In genomic region chr16:89295915-89296314, GRCh38 we compare ENCODE assay signal across 15 cellular contexts.
DNase-seq lines count a peak whose midpoint lies in the region; ATAC-seq and TF ChIP-seq lines count a peak whose summit lies in the region.
"Had no signal": no experiment of that assay in that cellular context is flagged by ENCODE, and none has a peak within 500 bp of the region (broad histone marks: within the 10 kb centered on the region; RNA-seq: fewer than 3 reads in every experiment).

No MANE protein-coding gene starts in this region.

- no peaks in the 10 kb centered on the region for H3K27me3 Mint-ChIP-seq in activated CD4-positive, alpha-beta T cell treated with anti-CD3 and anti-CD28 coated beads, Interleukin-2, amount 10 ng/mL, durations not matched to agents 24 days and 14 days
- H3K27me3 Mint-ChIP-seq in HFFc6 (ENCODE audit: insufficient read depth) (peaks cover 11% of the 10 kb centered on the region), neural crest cell (ENCODE audit: low read depth) (no peaks in the 10 kb centered on the region)

- ATAC-seq in HG03460 (IDR thresholded peaks at IDR 0.05; ENCODE audit: unreplicated experiment) = no peak
- ATAC-seq: A549 had no signal

- DNase-seq in activated CD4-positive, alpha-beta T cell treated with anti-CD3 and anti-CD28 coated beads, Interleukin-2, amount 10 ng/mL, durations not matched to agents 24 days and 14 days = no peak
- DNase-seq in activated CD4-positive, alpha-beta T cell treated with anti-CD3 and anti-CD28 coated beads, Interleukin-2, amount 50 U/mL, for 1 hour = no peak
- DNase-seq in HFFc6 = no peak
- DNase-seq in neural crest cell (ENCODE audit: low read depth, low spot score) = no peak
- DNase-seq in COR-L47 (lab: John Stamatoyannopoulos, UW) = no peak
- no peak for DNase-seq in iPS-NIHi7 (ENCODE audit: extremely low spot score)
- DNase-seq: H7; MM.1S; NCI-H2171; posterior cingulate gyrus; stimulated activated CD4-positive, alpha-beta T cell treated with anti-CD3 and anti-CD28 coated beads, Interleukin-12 subunit alpha, Interleukin-12 subunit beta, amount 100 ng/mL, for 4 hours; substantia nigra had no signal

- H3K9me3 Mint-ChIP-seq in activated CD4-positive, alpha-beta T cell treated with anti-CD3 and anti-CD28 coated beads, Interleukin-2, amount 10 ng/mL, durations not matched to agents 24 days and 14 days = no peaks in the 10 kb centered on the region
- peaks cover 4% of the 10 kb centered on the region; the same call in 1 of the 2 replicates for H3K9me3 Mint-ChIP-seq in HFFc6
- H3K9me3 Mint-ChIP-seq in neural crest cell = no peaks in the 10 kb centered on the region

- no peak for TF ChIP-seq CTCF in HFFc6 (IDR thresholded peaks at IDR 0.05)
- no peak for TF ChIP-seq CTCF in neural crest cell (conservative IDR thresholded peaks at IDR 0.05)

- intact Hi-C loops in activated CD4-positive, alpha-beta T cell treated with anti-CD3 and anti-CD28 coated beads, Interleukin-2, amount 10 ng/mL, durations not matched to agents 24 days and 14 days (cut with micrococcal nuclease) = no loop called here

- H3K4me3 Mint-ChIP-seq in activated CD4-positive, alpha-beta T cell treated with anti-CD3 and anti-CD28 coated beads, Interleukin-2, amount 10 ng/mL, durations not matched to agents 24 days and 14 days = no peak overlapping the region
- no peak overlapping the region for H3K4me3 Mint-ChIP-seq in HFFc6
- H3K4me3 Mint-ChIP-seq in neural crest cell = peak overlapping the region; percentile 18

- H3K4me1 Mint-ChIP-seq in activated CD4-positive, alpha-beta T cell treated with anti-CD3 and anti-CD28 coated beads, Interleukin-2, amount 10 ng/mL, durations not matched to agents 24 days and 14 days = peaks cover 33% of the 10 kb centered on the region
- H3K4me1 Mint-ChIP-seq in HFFc6 (ENCODE audit: low read depth) (peaks cover 19% of the 10 kb centered on the region), neural crest cell (peaks cover 40% of the 10 kb centered on the region)

- peak overlapping the region; percentile 63 for H3K27ac Mint-ChIP-seq in activated CD4-positive, alpha-beta T cell treated with anti-CD3 and anti-CD28 coated beads, Interleukin-2, amount 10 ng/mL, durations not matched to agents 24 days and 14 days
- H3K27ac Mint-ChIP-seq in HFFc6 = peak overlapping the region; percentile 46; the same call in 1 of the 2 replicates
- H3K27ac Mint-ChIP-seq in neural crest cell (ENCODE audit: unreplicated experiment) = peak overlapping the region; percentile 68

- peaks cover 24% of the 10 kb centered on the region for H3K36me3 Mint-ChIP-seq in activated CD4-positive, alpha-beta T cell treated with anti-CD3 and anti-CD28 coated beads, Interleukin-2, amount 10 ng/mL, durations not matched to agents 24 days and 14 days (ENCODE audit: low read depth)
- peaks cover 19% of the 10 kb centered on the region for H3K36me3 Mint-ChIP-seq in HFFc6 (ENCODE audit: low read depth)
- peaks cover 5% of the 10 kb centered on the region for H3K36me3 Mint-ChIP-seq in neural crest cell (ENCODE audit: low read depth)

- peak overlapping the region; percentile 3 for H3K27ac ChIP-seq in angular gyrus (ENCODE audit: low read depth, low read length)
